ENCODE assay signal across 13 cellular contexts in the genomic region with DNA sequence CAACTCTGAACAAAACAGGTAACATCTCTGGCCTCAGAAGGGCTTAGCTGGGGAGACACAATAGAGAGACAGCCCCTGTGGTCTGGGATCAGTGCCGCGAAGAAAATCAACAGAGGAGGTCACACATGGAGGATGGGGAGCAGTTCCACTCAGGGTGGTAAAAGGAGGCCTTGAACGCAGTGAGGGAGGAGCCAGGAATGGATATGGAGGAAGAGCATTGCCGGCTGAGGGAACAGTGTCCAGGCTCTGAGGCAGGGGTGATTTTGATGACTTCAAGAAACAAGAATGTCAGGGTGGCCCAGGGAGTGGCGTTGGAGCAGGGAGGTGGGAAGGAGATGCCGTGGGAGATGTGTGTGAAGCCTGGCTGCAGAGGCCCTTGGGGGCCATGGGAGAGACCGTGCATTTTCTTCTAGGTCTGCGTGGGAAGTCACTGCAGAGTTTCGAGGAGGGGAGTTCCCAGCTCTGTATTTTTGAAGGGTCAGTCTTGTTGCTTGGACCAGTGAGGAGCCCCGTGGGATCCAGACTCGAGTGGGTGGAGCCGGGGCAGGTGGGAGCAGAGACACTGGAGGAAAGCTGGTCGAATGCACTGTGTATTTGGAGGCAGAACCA. TPM values are rescaled to one million over a fixed set of nuclear protein-coding genes. Genes with fewer than 3 reads are reported as not detected.
DNase-seq lines count a peak whose midpoint lies in the region; ATAC-seq and TF ChIP-seq lines count a peak whose summit lies in the region.
"Had no signal": no experiment of that assay in that cellular context is flagged by ENCODE, and none has a peak within 500 bp of the region (broad histone marks: within the 10 kb centered on the region; RNA-seq: fewer than 3 reads in every experiment).

No MANE protein-coding gene starts in this region.

- H3K27ac ChIP-seq in endodermal cell (ENCODE audit: low read depth, low read length) (no peak overlapping the region), neutrophil (peak overlapping the region; percentile 96)

- POLR2A ChIA-PET in T-cell (lab: Charles Lee) = interaction anchor here in 1 of 2 donors (1.1 to 1.4 kb wide), 2 partner anchors 38 to 43 kb away, joined by 4 read pairs; no protein-coding TSS in a partner anchor

- H3K4me3 ChIP-seq in endodermal cell (ENCODE audit: low read length) (no peak overlapping the region), neutrophil (ENCODE audit: low read depth in 1 of 2, low read length in 1 of 2) (no peak overlapping the region)
- H3K4me3 ChIP-seq: adrenal gland had no signal

- H3K4me3 Mint-ChIP-seq in T-cell (peak overlapping the region in 2 of 3 donors; percentile 39 to 80), endodermal cell (no peak overlapping the region)

- no peaks in the 10 kb centered on the region for H3K9me3 ChIP-seq in endodermal cell (ENCODE audit: control insufficient read depth, low read length)
- H3K9me3 ChIP-seq in neutrophil = no peaks in the 10 kb centered on the region
- H3K9me3 ChIP-seq: adrenal gland had no signal

- H3K4me1 Mint-ChIP-seq in T-cell (peaks cover 88 to 92% (median 89%) of the 10 kb centered on the region in 3 donors), endodermal cell (peaks cover 79% of the 10 kb centered on the region)

- H3K4me1 ChIP-seq in endodermal cell (ENCODE audit: control insufficient read depth, insufficient read depth, low read length) (peaks cover 27% of the 10 kb centered on the region), neutrophil (ENCODE audit: control insufficient read depth in 1 of 2, insufficient read depth in 1 of 2, low read depth in 1 of 2, low read length in 1 of 2) (peaks cover 89 to 90% of the 10 kb centered on the region in 2 experiments)

- in situ Hi-C loops in Caki2 (cut with HindIII; ENCODE audit: low pct_unique_long_range_greater_than_20kb, low sequenced_read_pairs) = no loop called here

- H3K27me3 ChIP-seq in endodermal cell (ENCODE audit: control insufficient read depth, insufficient read depth, low read length, poor library complexity, severe bottlenecking) = no peaks in the 10 kb centered on the region
- H3K27me3 ChIP-seq in neutrophil = no peaks in the 10 kb centered on the region
- H3K27me3 ChIP-seq: adrenal gland had no signal

- H3K9me3 Mint-ChIP-seq in T-cell (no peaks in the 10 kb centered on the region), endodermal cell (no peaks in the 10 kb centered on the region)

- H3K36me3 Mint-ChIP-seq in T-cell (peaks cover 18% of the 10 kb centered on the region), endodermal cell (ENCODE audit: low read depth) (peaks cover 16% of the 10 kb centered on the region)

- TF ChIP-seq CTCF in endodermal cell (conservative IDR thresholded peaks at IDR 0.05) (no peak), neutrophil (IDR thresholded peaks at IDR 0.05) (no peak)

- H3K27me3 Mint-ChIP-seq in T-cell (no peaks in the 10 kb centered on the region), endodermal cell (ENCODE audit: insufficient read depth) (no peaks in the 10 kb centered on the region)

- H3K27ac Mint-ChIP-seq in T-cell (peak overlapping the region; percentile 95 to 99), endodermal cell (peak overlapping the region; percentile 77)

- 84 to 91% methylated on average over 8 to 13 of the region's 13 CpGs for WGBS in endodermal cell (ENCODE audit: insufficient coverage in 1 of 2, insufficient read length in 1 of 2), 2 experiments

- DNase-seq in Caki2 (ENCODE audit: low read depth) (peak; percentile 70), T-cell (no peak), endodermal cell (no peak), inferior parietal cortex (ENCODE audit: extremely low spot score) (no peak), NCI-H2227 treated with DMSO at 0.1 percent for 48 hours (lab: John Stamatoyannopoulos, UW) (no peak)
- DNase-seq: foreskin melanocyte, NCI-H2081 treated with DMSO at 0.1 percent for 48 hours had no signal

- no peak for ATAC-seq in T-cell (replicated peaks in 1 of 4)
- ATAC-seq in GM21529 (IDR thresholded peaks at IDR 0.05; ENCODE audit: unreplicated experiment) = no peak
- ATAC-seq in HG03196 (IDR thresholded peaks at IDR 0.05; ENCODE audit: unreplicated experiment) = no peak

- H3K9ac ChIP-seq in endodermal cell (ENCODE audit: extremely low read depth, low read length, poor library complexity, severe bottlenecking) = no peak overlapping the region

- CTCF ChIA-PET in T-cell (lab: Charles Lee) = interaction anchor here (0.8 to 7.7 kb wide), 5 partner anchors 34 to 58 kb away, joined by 3 to 109 read pairs (median 23); no protein-coding TSS in a partner anchor

- H3K36me3 ChIP-seq in endodermal cell (ENCODE audit: control insufficient read depth, insufficient read depth, low read length) (peaks cover 19% of the 10 kb centered on the region), neutrophil (peaks cover 12% of the 10 kb centered on the region)
- H3K36me3 ChIP-seq: adrenal gland had no signal

RNA-seq across cellular contexts. Expression of a gene that starts 35.7 kb away (rescaled TPM):
- not detected in 2 replicates for total RNA-seq in Caki2 (2014; rRNA removed; shearing (Covaris generic); ENCODE audit: low replicate concordance)
- total RNA-seq in T-cell (under 1 TPM; 0.12 to 0.26 (median 0.23) TPM), endodermal cell (under 1 TPM in 1 of 2 donors, not detected in 1; 0.13 TPM)
- not detected for polyA plus RNA-seq in endodermal cell (2013, experiment 1 of 2)
- 0.33 TPM for polyA plus RNA-seq in endodermal cell (2013, experiment 2 of 2)
- total RNA-seq: G401, osteocyte had no signal

RNA-seq across cellular contexts. Expression of a gene that starts 47.9 kb away (rescaled TPM):
- 57.1 and 92.5 TPM in 2 replicates for total RNA-seq in Caki2 (2014; rRNA removed; shearing (Covaris generic); ENCODE audit: low replicate concordance)
- total RNA-seq in T-cell (100 to 1,000 TPM; 130 to 204 (median 194) TPM), endodermal cell (100 to 1,000 TPM; 121 to 123 TPM)
- 142 TPM for polyA plus RNA-seq in endodermal cell (2013, experiment 1 of 2)
- polyA plus RNA-seq in endodermal cell (2013, experiment 2 of 2) = 127 TPM
